19 cellular contexts compared by ENCODE assay signal in the genomic region with DNA sequence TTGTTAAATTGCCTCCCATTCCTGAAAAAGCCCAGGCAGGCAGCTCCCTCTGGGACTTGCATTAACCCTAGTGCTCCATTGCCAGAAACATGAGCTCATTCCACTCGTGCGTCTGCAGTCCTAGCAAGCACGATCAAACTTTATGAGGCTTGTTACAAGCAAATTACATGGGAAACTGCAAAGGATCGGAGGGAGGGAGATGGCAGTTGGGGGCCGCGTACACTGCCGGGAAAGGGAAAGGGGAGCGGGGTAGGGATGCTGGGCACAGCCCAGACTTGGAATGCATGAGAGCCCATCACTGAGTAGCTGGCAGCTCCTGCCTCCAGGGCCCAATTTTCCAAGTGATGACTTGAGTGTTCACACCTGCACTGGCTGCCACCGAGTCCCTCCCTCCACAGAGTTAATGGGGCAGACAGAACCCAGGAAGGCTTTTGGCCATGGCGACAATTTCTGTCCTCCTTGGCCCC.
"Had no signal": no experiment of that assay in that cellular context is flagged by ENCODE, and none has a peak within 500 bp of the region (broad histone marks: within the 10 kb centered on the region; RNA-seq: fewer than 3 reads in every experiment).

No MANE protein-coding gene starts in this region.

- H3K4me1 ChIP-seq: adrenal gland, esophagus squamous epithelium, heart left ventricle, parathyroid adenoma, testis had no signal

- DNase-seq: activated CD4-positive, alpha-beta memory T cell treated with anti-CD3 and anti-CD28 coated beads, Interleukin-2, amount 10 ng/mL, durations not matched to agents 7 days and 5 days; activated CD4-positive, alpha-beta T cell treated with anti-CD3 and anti-CD28 coated beads for 4 hours; activated effector memory CD4-positive, alpha-beta T cell treated with Interleukin-2 at 50 U/mL for 16 hours; activated T-cell treated with anti-CD3 and anti-CD28 coated beads, Interleukin-2, amount 50 U/mL, for 4 hours; adrenal gland; esophagus squamous epithelium; foreskin melanocyte; heart left ventricle; left cardiac atrium; mammary epithelial cell; naive B cell; stimulated activated naive CD8-positive, alpha-beta T cell treated with anti-CD3 and anti-CD28 coated beads, Interleukin-15, amount 100 ng/mL, for 72 hours; T-helper 17 cell; testis had no signal

- H3K27ac ChIP-seq: adrenal gland, cardiac muscle cell, esophagus squamous epithelium, neutrophil, parathyroid adenoma, testis had no signal

- H3K4me3 Mint-ChIP-seq: activated CD4-positive, alpha-beta memory T cell treated with anti-CD3 and anti-CD28 coated beads, Interleukin-2, amount 10 ng/mL, durations not matched to agents 7 days and 5 days; activated naive CD4-positive, alpha-beta T cell treated with anti-CD3 and anti-CD28 coated beads, Interleukin-2, amount 50 U/mL, for 24 hours; activated T-cell treated with anti-CD3 and anti-CD28 coated beads, Interleukin-2, amount 50 U/mL, for 4 hours; naive B cell; stimulated activated naive CD8-positive, alpha-beta T cell treated with anti-CD3 and anti-CD28 coated beads, Interleukin-15, amount 100 ng/mL, for 72 hours; T-helper 17 cell had no signal

- H3K4me3 ChIP-seq: adrenal gland, cardiac muscle cell, esophagus squamous epithelium, heart left ventricle, smooth muscle cell, testis had no signal

- H3K9me3 ChIP-seq: adrenal gland, esophagus squamous epithelium, heart left ventricle, neutrophil, testis had no signal

- H3K27ac Mint-ChIP-seq: activated CD4-positive, alpha-beta memory T cell treated with anti-CD3 and anti-CD28 coated beads, Interleukin-2, amount 10 ng/mL, durations not matched to agents 7 days and 5 days; activated naive CD4-positive, alpha-beta T cell treated with anti-CD3 and anti-CD28 coated beads, Interleukin-2, amount 50 U/mL, for 24 hours; stimulated activated naive CD8-positive, alpha-beta T cell treated with anti-CD3 and anti-CD28 coated beads, Interleukin-15, amount 100 ng/mL, for 72 hours; T-helper 17 cell had no signal

- H3K4me1 Mint-ChIP-seq: activated CD4-positive, alpha-beta memory T cell treated with anti-CD3 and anti-CD28 coated beads, Interleukin-2, amount 10 ng/mL, durations not matched to agents 7 days and 5 days; activated naive CD4-positive, alpha-beta T cell treated with anti-CD3 and anti-CD28 coated beads, Interleukin-2, amount 50 U/mL, for 24 hours; naive B cell; stimulated activated naive CD8-positive, alpha-beta T cell treated with anti-CD3 and anti-CD28 coated beads, Interleukin-15, amount 100 ng/mL, for 72 hours; T-helper 17 cell had no signal

- ATAC-seq: activated T-cell treated with anti-CD3 and anti-CD28 coated beads, Interleukin-2, amount 50 U/mL, for 4 hours; heart left ventricle; left cardiac atrium; stimulated activated naive CD8-positive, alpha-beta T cell treated with anti-CD3 and anti-CD28 coated beads, Interleukin-15, amount 100 ng/mL, for 72 hours; T-helper 17 cell had no signal

- H3K27me3 Mint-ChIP-seq: activated CD4-positive, alpha-beta memory T cell treated with anti-CD3 and anti-CD28 coated beads, Interleukin-2, amount 10 ng/mL, durations not matched to agents 7 days and 5 days; activated naive CD4-positive, alpha-beta T cell treated with anti-CD3 and anti-CD28 coated beads, Interleukin-2, amount 50 U/mL, for 24 hours; stimulated activated naive CD8-positive, alpha-beta T cell treated with anti-CD3 and anti-CD28 coated beads, Interleukin-15, amount 100 ng/mL, for 72 hours; T-helper 17 cell had no signal

- H3K36me3 Mint-ChIP-seq: activated naive CD4-positive, alpha-beta T cell treated with anti-CD3 and anti-CD28 coated beads, Interleukin-2, amount 50 U/mL, for 24 hours; naive B cell had no signal

- H3K36me3 ChIP-seq: adrenal gland, cardiac muscle cell, esophagus squamous epithelium, heart left ventricle, neutrophil had no signal

- H3K27me3 ChIP-seq: adrenal gland, cardiac muscle cell, neutrophil, testis had no signal
